Comparison of ENCODE assay signal across 8 cellular contexts in the genomic region with DNA sequence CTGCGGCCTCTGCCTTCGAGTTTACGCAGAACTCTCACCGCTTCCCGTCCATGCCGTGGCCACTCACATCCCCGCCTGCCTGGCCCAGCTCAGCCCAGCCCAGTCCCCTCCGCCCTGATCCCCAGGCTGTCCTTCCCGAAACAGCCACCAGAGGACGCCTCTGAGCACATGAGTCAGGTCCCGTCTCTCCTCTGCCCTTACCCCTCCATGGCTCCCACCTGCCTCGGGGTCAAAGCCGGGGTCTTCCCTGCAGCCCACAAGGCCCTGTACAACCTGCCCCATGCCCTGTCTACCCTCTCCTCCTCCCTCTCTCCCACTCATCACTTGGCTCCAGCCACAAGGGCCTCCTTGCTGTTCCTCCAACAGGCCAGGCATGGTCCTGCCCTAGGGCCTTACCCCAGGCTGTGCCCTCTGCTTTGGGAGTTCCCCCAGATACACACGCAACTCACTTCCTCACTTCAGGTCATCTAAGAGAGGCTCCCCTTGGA. TPM values are rescaled to one million over a fixed set of nuclear protein-coding genes. Genes with fewer than 3 reads are reported as not detected.
DNase-seq lines count a peak whose midpoint lies in the region; ATAC-seq and TF ChIP-seq lines count a peak whose summit lies in the region.

No MANE protein-coding gene starts in this region.

- H3K4me2 ChIP-seq in DOHH2 (ENCODE audit: low read length), result no peak overlapping the region

- no peak overlapping the region for H3K4me3 Mint-ChIP-seq in activated CD8-positive, alpha-beta memory T cell treated with anti-CD3 and anti-CD28 coated beads, Interleukin-2, amount 10 ng/mL, durations not matched to agents 7 days and 5 days

- no peaks in the 10 kb centered on the region for H3F3A ChIP-seq in DOHH2 (ENCODE audit: control insufficient read depth, insufficient read depth)

- intact Hi-C loops in esophagus muscularis mucosa (cut with DNase I), result no loop called here
- intact Hi-C loops in upper lobe of right lung (cut with DNase I), result no loop called here

- ATAC-seq in activated CD8-positive, alpha-beta memory T cell treated with anti-CD3 and anti-CD28 coated beads, Interleukin-2, amount 10 ng/mL, durations not matched to agents 7 days and 5 days, result peak; percentile 42
- ATAC-seq in omental fat pad (ENCODE audit: low FRiP score) (peak; percentile 34), upper lobe of right lung (peak; percentile 86)

- H3K9me3 ChIP-seq in DOHH2 (ENCODE audit: control insufficient read depth, insufficient read depth, low read length) (no peaks in the 10 kb centered on the region), esophagus muscularis mucosa (no peaks in the 10 kb centered on the region), upper lobe of right lung (no peaks in the 10 kb centered on the region)

- H4K20me1 ChIP-seq in DOHH2 (ENCODE audit: control insufficient read depth, insufficient read depth, low read depth, low read length), result no peaks in the 10 kb centered on the region

- TF ChIP-seq CTCF in DOHH2 (IDR thresholded peaks at IDR 0.05; ENCODE audit: low read depth, low read length, poor library complexity, severe bottlenecking), result peak; percentile 83
- peak; percentile 71 for TF ChIP-seq CTCF in NB4 (IDR thresholded peaks at IDR 0.05; ENCODE audit: low read depth, low read length)
- TF ChIP-seq CTCF in esophagus muscularis mucosa (IDR thresholded peaks at IDR 0.05), result peak; percentile 46 to 76 (median 56)
- TF ChIP-seq CTCF in omental fat pad (IDR thresholded peaks at IDR 0.05), result peak in 2 of 3 donors; percentile 14 to 55
- peak; percentile 70 for TF ChIP-seq CTCF in upper lobe of right lung (IDR thresholded peaks at IDR 0.05)

- H3K27me3 ChIP-seq in DOHH2 (ENCODE audit: control insufficient read depth, low read length) (no peaks in the 10 kb centered on the region), esophagus muscularis mucosa (peaks cover 0 to 14% (median 0%) of the 10 kb centered on the region in 4 donors), upper lobe of right lung (no peaks in the 10 kb centered on the region)

- H3K27ac ChIP-seq in DOHH2 (ENCODE audit: low read depth, low read length) (no peak overlapping the region), esophagus muscularis mucosa (replicated peaks in 1 of 4) (peak overlapping the region in 1 of 4 donors; percentile 36), upper lobe of right lung (no peak overlapping the region)

- peak; percentile 46 for DNase-seq in NB4 (ENCODE audit: low read depth)
- peak; percentile 75 for DNase-seq in activated CD8-positive, alpha-beta memory T cell treated with anti-CD3 and anti-CD28 coated beads, Interleukin-2, amount 10 ng/mL, durations not matched to agents 7 days and 5 days
- DNase-seq in esophagus muscularis mucosa (ENCODE audit: extremely low spot score), result no peak
- peak; percentile 55 for DNase-seq in omental fat pad (ENCODE audit: low spot score)
- DNase-seq in upper lobe of right lung, result peak; percentile 84
- DNase-seq in dedifferentiated amniotic fluid mesenchymal stem cell (ENCODE audit: extremely low spot score), result no peak
- DNase-seq in 8988T, result no peak

- H3K36me3 Mint-ChIP-seq in activated CD8-positive, alpha-beta memory T cell treated with anti-CD3 and anti-CD28 coated beads, Interleukin-2, amount 10 ng/mL, durations not matched to agents 7 days and 5 days, result no peaks in the 10 kb centered on the region

- no peaks in the 10 kb centered on the region for H3K4me1 Mint-ChIP-seq in activated CD8-positive, alpha-beta memory T cell treated with anti-CD3 and anti-CD28 coated beads, Interleukin-2, amount 10 ng/mL, durations not matched to agents 7 days and 5 days

- H3K79me2 ChIP-seq in DOHH2 (ENCODE audit: control insufficient read depth, low read length), result no peaks in the 10 kb centered on the region

- H3K4me3 ChIP-seq in DOHH2 (ENCODE audit: low read length), result no peak overlapping the region
- no peak overlapping the region for H3K4me3 ChIP-seq in NB4 (ENCODE audit: low read depth, low read length)
- H3K4me3 ChIP-seq in esophagus muscularis mucosa, result no peak overlapping the region
- H3K4me3 ChIP-seq in upper lobe of right lung, result no peak overlapping the region

- no peaks in the 10 kb centered on the region for H3K9me2 ChIP-seq in DOHH2 (replicated peaks; ENCODE audit: control insufficient read depth, low read length)

- TF ChIP-seq POLR2A in NB4 (IDR thresholded peaks at IDR 0.05; ENCODE audit: extremely low read depth, insufficient read length), result no peak
- no peak for TF ChIP-seq POLR2A in esophagus muscularis mucosa (IDR thresholded peaks at IDR 0.05; ENCODE audit: low read depth)

- no peaks in the 10 kb centered on the region for H3K36me3 ChIP-seq in DOHH2 (ENCODE audit: control insufficient read depth, low read length)
- H3K36me3 ChIP-seq in esophagus muscularis mucosa, result no peaks in the 10 kb centered on the region
- no peaks in the 10 kb centered on the region for H3K36me3 ChIP-seq in upper lobe of right lung

- 54% methylated on average over 14 of the region's 14 CpGs for WGBS in esophagus muscularis mucosa

- no peak overlapping the region for H3K27ac Mint-ChIP-seq in activated CD8-positive, alpha-beta memory T cell treated with anti-CD3 and anti-CD28 coated beads, Interleukin-2, amount 10 ng/mL, durations not matched to agents 7 days and 5 days

- TF ChIP-seq EP300 in esophagus muscularis mucosa (IDR thresholded peaks at IDR 0.05), result no peak

- H3K27me3 Mint-ChIP-seq in activated CD8-positive, alpha-beta memory T cell treated with anti-CD3 and anti-CD28 coated beads, Interleukin-2, amount 10 ng/mL, durations not matched to agents 7 days and 5 days, result no peaks in the 10 kb centered on the region

- CTCF ChIA-PET in activated CD8-positive, alpha-beta memory T cell treated with anti-CD3 and anti-CD28 coated beads, Interleukin-2, amount 10 ng/mL, durations not matched to agents 7 days and 5 days (lab: Charles Lee), result interaction anchor here (1.1 to 6.9 kb wide), 9 partner anchors 11 to 223 kb away, joined by 3 to 74 read pairs (median 5); a partner anchor contains a TSS

- H3K9me3 Mint-ChIP-seq in activated CD8-positive, alpha-beta memory T cell treated with anti-CD3 and anti-CD28 coated beads, Interleukin-2, amount 10 ng/mL, durations not matched to agents 7 days and 5 days (ENCODE audit: low read depth), result no peaks in the 10 kb centered on the region

- H3K4me1 ChIP-seq in DOHH2 (ENCODE audit: control insufficient read depth, low read length), result no peaks in the 10 kb centered on the region
- peaks cover 0 to 17% (median 5%) of the 10 kb centered on the region in 4 donors for H3K4me1 ChIP-seq in esophagus muscularis mucosa
- no peaks in the 10 kb centered on the region for H3K4me1 ChIP-seq in upper lobe of right lung

RNA-seq across cellular contexts. Expression of a gene that starts 8.1 kb away (rescaled TPM):
- not detected for total RNA-seq in activated CD8-positive, alpha-beta memory T cell treated with anti-CD3 and anti-CD28 coated beads, Interleukin-2, amount 10 ng/mL, durations not matched to agents 7 days and 5 days
- total RNA-seq in esophagus muscularis mucosa (10 to 100 TPM in 2 of 4 donors, 1 to 10 TPM in 2; 3.7 to 22.5 (median 14.2) TPM), omental fat pad (10 to 100 TPM in 3 of 4 donors, 1 to 10 TPM in 1; 4.4 to 39.3 (median 10.9) TPM), upper lobe of right lung (20.3 TPM)

RNA-seq across cellular contexts. Expression of a gene that starts 27.8 kb away (rescaled TPM):
- under 1 TPM; 0.32 to 0.35 TPM for total RNA-seq in activated CD8-positive, alpha-beta memory T cell treated with anti-CD3 and anti-CD28 coated beads, Interleukin-2, amount 10 ng/mL, durations not matched to agents 7 days and 5 days
- total RNA-seq in esophagus muscularis mucosa (1 to 10 TPM in 2 of 4 donors, under 1 TPM in 2; 0.17 to 9.4 (median 0.79) TPM), omental fat pad (10 to 100 TPM in 1 of 4 donors, 1 to 10 TPM in 3; 1.4 to 22.6 (median 5.4) TPM), upper lobe of right lung (15.9 TPM)

RNA-seq across cellular contexts. Expression of a gene that starts 32.6 kb away (rescaled TPM):
- total RNA-seq in activated CD8-positive, alpha-beta memory T cell treated with anti-CD3 and anti-CD28 coated beads, Interleukin-2, amount 10 ng/mL, durations not matched to agents 7 days and 5 days, result not detected
- total RNA-seq in esophagus muscularis mucosa (10 to 100 TPM in 1 of 4 donors, 1 to 10 TPM in 3; 7.9 to 11.9 (median 9.1) TPM), omental fat pad (10 to 100 TPM; 28.6 to 48.1 (median 44.0) TPM), upper lobe of right lung (17.2 TPM)

RNA-seq across cellular contexts. Expression of a gene that starts 49.3 kb away (rescaled TPM):
- not detected for total RNA-seq in activated CD8-positive, alpha-beta memory T cell treated with anti-CD3 and anti-CD28 coated beads, Interleukin-2, amount 10 ng/mL, durations not matched to agents 7 days and 5 days
- total RNA-seq in esophagus muscularis mucosa (100 to 1,000 TPM in 2 of 4 donors, 10 to 100 TPM in 2; 45.7 to 134 (median 91.1) TPM), omental fat pad (1,000 to 10,000 TPM in 1 of 4 donors, 100 to 1,000 TPM in 3; 183 to 2,054 (median 453) TPM), upper lobe of right lung (4.1 TPM)

Comparison
In these comparisons a context has a peak if more than half of its experiments do, and no peak if none do; other contexts are left out.
1. DNase-seq: peak in NB4 (single experiment), activated CD8-positive, alpha-beta memory T cell treated with anti-CD3 and anti-CD28 coated beads, Interleukin-2, amount 10 ng/mL, durations not matched to agents 7 days and 5 days (single experiment), omental fat pad (single experiment) and upper lobe of right lung (single experiment); none in esophagus muscularis mucosa (single experiment), dedifferentiated amniotic fluid mesenchymal stem cell (single experiment) and 8988T (single experiment).
2. ATAC-seq: peak in every context shown above with its lines; median percentile 86 in upper lobe of right lung; 42 in activated CD8-positive, alpha-beta memory T cell treated with anti-CD3 and anti-CD28 coated beads, Interleukin-2, amount 10 ng/mL, durations not matched to agents 7 days and 5 days; 34 in omental fat pad.
3. RNA of a gene that starts 8.1 kb away (total RNA-seq): 20.3 TPM in upper lobe of right lung (single experiment), 3.7 to 22.5 TPM in esophagus muscularis mucosa and 4.4 to 39.3 TPM in omental fat pad; not detected in activated CD8-positive, alpha-beta memory T cell treated with anti-CD3 and anti-CD28 coated beads, Interleukin-2, amount 10 ng/mL, durations not matched to agents 7 days and 5 days; every median in the first group is over 4 times any median in the second.
4. RNA of a gene that starts 32.6 kb away (total RNA-seq): 28.6 to 48.1 TPM in omental fat pad, 17.2 TPM in upper lobe of right lung (single experiment) and 7.9 to 11.9 TPM in esophagus muscularis mucosa; not detected in activated CD8-positive, alpha-beta memory T cell treated with anti-CD3 and anti-CD28 coated beads, Interleukin-2, amount 10 ng/mL, durations not matched to agents 7 days and 5 days; every median in the first group is over 4 times any median in the second.
5. Peak in every context shown above with its lines, with median percentiles within 50 percentile points of each other: CTCF ChIP-seq.